ENCODE assay signal across 7 cellular contexts in genomic region chr5:85605381-85605780, GRCh38.
"Had no signal": no experiment of that assay in that cellular context is flagged by ENCODE, and none has a peak within 500 bp of the region (broad histone marks: within the 10 kb centered on the region; RNA-seq: fewer than 3 reads in every experiment).

No MANE protein-coding gene starts in this region.

- ATAC-seq: GM23338, HepG2 had no signal

- H3K27me3 Mint-ChIP-seq: IgD-negative memory B cell had no signal

- H3K27ac ChIP-seq: HL-60 had no signal

- H3K27ac Mint-ChIP-seq: GM23338, IgD-negative memory B cell had no signal

- H3K36me3 Mint-ChIP-seq: IgD-negative memory B cell had no signal

- DNase-seq: H9, HCEC 1CT, KBM-7 had no signal

- H3K4me1 Mint-ChIP-seq: GM23338, H9, IgD-negative memory B cell had no signal

- H3K4me3 Mint-ChIP-seq: GM23338, H9, IgD-negative memory B cell had no signal

- H3K9me3 Mint-ChIP-seq: GM23338, H9, IgD-negative memory B cell had no signal

- H3K4me2 ChIP-seq: GM23338 had no signal

- H3K4me3 ChIP-seq: GM23338 had no signal

- H2AFZ ChIP-seq: GM23338 had no signal
